ENCODE assay signal across 1 cellular context in genomic region chr17:76408037-76408849, GRCh38.
TF ChIP-seq lines count a peak whose summit lies in the region.

No MANE protein-coding gene starts in this region.

TF ChIP-seq in endothelial cell of umbilical vein, 7 proteins besides CTCF, POLR2A, EP300 and RAD21:
- TF ChIP-seq, protein P1, sequence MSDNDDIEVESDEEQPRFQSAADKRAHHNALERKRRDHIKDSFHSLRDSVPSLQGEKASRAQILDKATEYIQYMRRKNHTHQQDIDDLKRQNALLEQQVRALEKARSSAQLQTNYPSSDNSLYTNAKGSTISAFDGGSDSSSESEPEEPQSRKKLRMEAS (IDR thresholded peaks at IDR 0.05; ENCODE audit: insufficient read depth, insufficient read length): no peak
- TF ChIP-seq POLR2AphosphoS5 (IDR thresholded peaks at IDR 0.05; ENCODE audit: insufficient read depth, low read depth, low read length) (no peak), MYC (IDR thresholded peaks at IDR 0.05; ENCODE audit: low read depth, low read length) (no peak), JUN (IDR thresholded peaks at IDR 0.05; ENCODE audit: borderline replicate concordance, insufficient read depth, insufficient read length, low read depth) (no peak), EZH2 (IDR thresholded peaks at IDR 0.05; ENCODE audit: borderline replicate concordance, low read depth, low read length, severe bottlenecking) (no peak), GATA2 (IDR thresholded peaks at IDR 0.05; ENCODE audit: insufficient read depth, insufficient read length, low read depth, low read length) (no peak), FOS (IDR thresholded peaks at IDR 0.05; ENCODE audit: borderline replicate concordance, insufficient read depth, low read length) (no peak)
TF ChIP-seq in endothelial cell of umbilical vein: peak in this region for 0.
